Comparison of ENCODE assay signal across 21 cellular contexts in genomic region chr19:27672309-27673047, GRCh38.
"Had no signal": no experiment of that assay in that cellular context is flagged by ENCODE, and none has a peak within 500 bp of the region (broad histone marks: within the 10 kb centered on the region; RNA-seq: fewer than 3 reads in every experiment).

No MANE protein-coding gene starts in this region.

- H3K36me3 ChIP-seq: ascending aorta, gastroesophageal sphincter, lower lobe of right lung, prostate gland, vagina had no signal

- H2AFZ ChIP-seq: hepatocyte had no signal

- FAIRE-seq: bronchial epithelial cell, colon, kidney had no signal

- ATAC-seq: activated naive CD8-positive, alpha-beta T cell treated with anti-CD3 and anti-CD28 coated beads, Interleukin-2, amount 50 U/mL, for 24 hours; gastroesophageal sphincter; lower lobe of right lung; natural killer cell; stimulated activated naive CD8-positive, alpha-beta T cell treated with anti-CD3 and anti-CD28 coated beads, Interleukin-15, Interleukin-2, amounts not matched to agents 100 U/mL and 50 U/mL, for 24 hours had no signal

- H3K4me3 Mint-ChIP-seq: activated CD4-positive, alpha-beta memory T cell treated with anti-CD3 and anti-CD28 coated beads, Interleukin-2, amount 10 ng/mL, durations not matched to agents 7 days and 5 days; activated naive CD8-positive, alpha-beta T cell treated with anti-CD3 and anti-CD28 coated beads, Interleukin-2, amount 50 U/mL, for 24 hours; natural killer cell had no signal

- H3K27me3 ChIP-seq: ascending aorta, gastroesophageal sphincter, hepatocyte, testis, vagina had no signal

- H3K27ac ChIP-seq: ascending aorta, gastroesophageal sphincter, hepatocyte, lower lobe of right lung, prostate gland, testis, vagina had no signal

- H3K4me3 ChIP-seq: ascending aorta, gastroesophageal sphincter, hepatocyte, lower lobe of right lung, prostate gland, testis, vagina had no signal

- DNase-seq: activated CD4-positive, alpha-beta memory T cell treated with anti-CD3 and anti-CD28 coated beads, Interleukin-2, amount 10 ng/mL, durations not matched to agents 7 days and 5 days; activated CD4-positive, alpha-beta T cell treated with anti-CD3 and anti-CD28 coated beads for 1 hour; activated CD8-positive, alpha-beta memory T cell treated with anti-CD3 and anti-CD28 coated beads, Interleukin-2, amount 50 U/mL, for 48 hours; activated naive CD8-positive, alpha-beta T cell treated with anti-CD3 and anti-CD28 coated beads, Interleukin-2, amount 50 U/mL, for 24 hours; effector CD4-positive, alpha-beta T cell; kidney; lower lobe of right lung; natural killer cell; nucleus accumbens; stimulated activated CD4-positive, alpha-beta T cell treated with anti-CD3 and anti-CD28 coated beads, Interleukin-4, amount 100 ng/mL, for 1 hour; stimulated activated CD8-positive, alpha-beta memory T cell treated with anti-CD3 and anti-CD28 coated beads, Interleukin-4, amount 100 ng/mL, for 48 hours; stimulated activated naive CD8-positive, alpha-beta T cell treated with anti-CD3 and anti-CD28 coated beads, Interleukin-15, Interleukin-2, amounts not matched to agents 100 U/mL and 50 U/mL, for 24 hours; T-helper 9 cell; testis had no signal

- H3K4me1 ChIP-seq: ascending aorta, gastroesophageal sphincter, lower lobe of right lung, prostate gland, testis, vagina had no signal

- H3K4me2 ChIP-seq: hepatocyte had no signal

- H3K9me3 ChIP-seq: ascending aorta, prostate gland, testis, vagina had no signal

- H3K27ac Mint-ChIP-seq: activated CD4-positive, alpha-beta memory T cell treated with anti-CD3 and anti-CD28 coated beads, Interleukin-2, amount 10 ng/mL, durations not matched to agents 7 days and 5 days; activated naive CD8-positive, alpha-beta T cell treated with anti-CD3 and anti-CD28 coated beads, Interleukin-2, amount 50 U/mL, for 24 hours; natural killer cell had no signal

- H3K4me1 Mint-ChIP-seq: activated CD4-positive, alpha-beta memory T cell treated with anti-CD3 and anti-CD28 coated beads, Interleukin-2, amount 10 ng/mL, durations not matched to agents 7 days and 5 days; activated naive CD8-positive, alpha-beta T cell treated with anti-CD3 and anti-CD28 coated beads, Interleukin-2, amount 50 U/mL, for 24 hours; natural killer cell had no signal

- H3K79me2 ChIP-seq: hepatocyte had no signal

- H3K27me3 Mint-ChIP-seq: activated CD4-positive, alpha-beta memory T cell treated with anti-CD3 and anti-CD28 coated beads, Interleukin-2, amount 10 ng/mL, durations not matched to agents 7 days and 5 days; activated naive CD8-positive, alpha-beta T cell treated with anti-CD3 and anti-CD28 coated beads, Interleukin-2, amount 50 U/mL, for 24 hours had no signal

- H3K36me3 Mint-ChIP-seq: natural killer cell had no signal
